Comparison of ENCODE assay signal across 1 cellular context in genomic region chr22:23716811-23717801, GRCh38.
TF ChIP-seq lines count a peak whose summit lies in the region.

No MANE protein-coding gene starts in this region.

TF ChIP-seq in HepG2, 621 proteins besides CTCF, POLR2A, EP300 and RAD21 (continued from another document and continues in another):
- TF ChIP-seq IRF1 (CRISPR knock-in tag; IDR thresholded peaks at IDR 0.05; ENCODE audit: low read depth) (no peak), THAP9 (CRISPR knock-in tag; IDR thresholded peaks at IDR 0.05; ENCODE audit: borderline replicate concordance) (peak; percentile 78; the same call in 1 of the 2 replicates), PATZ1 (CRISPR knock-in tag; IDR thresholded peaks at IDR 0.05) (peak; percentile 98), FOXK2 (IDR thresholded peaks at IDR 0.05) (no peak), ATM (IDR thresholded peaks at IDR 0.05; ENCODE audit: borderline replicate concordance) (no peak), ZNF367 (CRISPR knock-in tag; IDR thresholded peaks at IDR 0.05; ENCODE audit: borderline replicate concordance) (no peak), PLSCR1 (CRISPR knock-in tag; IDR thresholded peaks at IDR 0.05; ENCODE audit: borderline replicate concordance) (no peak), GABPB1 (CRISPR knock-in tag; IDR thresholded peaks at IDR 0.05) (peak; percentile 93), SRY (CRISPR knock-in tag; IDR thresholded peaks at IDR 0.05) (peak; percentile 82), SMARCE1 (IDR thresholded peaks at IDR 0.05; ENCODE audit: borderline replicate concordance) (no peak), MZF1 (CRISPR knock-in tag; IDR thresholded peaks at IDR 0.05; ENCODE audit: borderline replicate concordance) (no peak), NONO (IDR thresholded peaks at IDR 0.05) (no peak), NONO (CRISPR knock-in tag; conservative IDR thresholded peaks at IDR 0.05) (peak; percentile 91), IKZF4 (CRISPR knock-in tag; IDR thresholded peaks at IDR 0.05; ENCODE audit: borderline replicate concordance, low read depth, not compliant biosample characterization) (no peak), TFE3 (CRISPR knock-in tag; IDR thresholded peaks at IDR 0.05) (peak; percentile 96), ZNF431 (CRISPR knock-in tag; IDR thresholded peaks at IDR 0.05; ENCODE audit: borderline replicate concordance, low read depth) (0 out of 2 replicates have a peak, but pooled peaks have one; percentile 64), U2AF1 (optimal IDR thresholded peaks at IDR 0.05; ENCODE audit: low read depth, low read length) (peak; percentile 37), ZSCAN21 (CRISPR knock-in tag; IDR thresholded peaks at IDR 0.05; ENCODE audit: borderline replicate concordance) (peak; percentile 66; the same call in 1 of the 2 replicates), TSC22D2 (CRISPR knock-in tag; IDR thresholded peaks at IDR 0.05; ENCODE audit: borderline replicate concordance) (no peak), EHMT2 (IDR thresholded peaks at IDR 0.05; ENCODE audit: borderline replicate concordance, low read depth, low read length) (0 out of 2 replicates have a peak, but pooled peaks have one; percentile 46), ZNF563 (CRISPR knock-in tag; IDR thresholded peaks at IDR 0.05) (peak; percentile 38; the same call in 1 of the 2 replicates), ZNF546 (CRISPR knock-in tag; conservative IDR thresholded peaks at IDR 0.05) (peak; percentile 64), FOXM1 (CRISPR knock-in tag; IDR thresholded peaks at IDR 0.05) (no peak), DDIT3 (CRISPR knock-in tag; IDR thresholded peaks at IDR 0.05) (no peak), KLF12 (CRISPR knock-in tag; IDR thresholded peaks at IDR 0.05; ENCODE audit: borderline replicate concordance) (peak; percentile 86), ELF1 (CRISPR knock-in tag; IDR thresholded peaks at IDR 0.05) (peak; percentile 62), RNF219 (CRISPR knock-in tag; IDR thresholded peaks at IDR 0.05) (no peak), ZNF710 (CRISPR knock-in tag; IDR thresholded peaks at IDR 0.05; ENCODE audit: borderline replicate concordance) (peak; percentile 87; the same call in 1 of the 2 replicates), ZNF160 (CRISPR knock-in tag; IDR thresholded peaks at IDR 0.05) (peak; percentile 83; the same call in 1 of the 2 replicates), HNF4G (IDR thresholded peaks at IDR 0.05; ENCODE audit: borderline replicate concordance, low read depth, low read length) (no peak), HNF4G (CRISPR knock-in tag; IDR thresholded peaks at IDR 0.05; ENCODE audit: borderline replicate concordance, low read depth) (0 out of 2 replicates have a peak, but pooled peaks have one; percentile 10), ZNF691 (CRISPR knock-in tag; IDR thresholded peaks at IDR 0.05; ENCODE audit: borderline replicate concordance, low read depth) (no peak), ZNF768 (CRISPR knock-in tag; IDR thresholded peaks at IDR 0.05) (peak; percentile 55), CREB3 (CRISPR knock-in tag; IDR thresholded peaks at IDR 0.05) (0 out of 2 replicates have a peak, but pooled peaks have one; percentile 37), RARG (CRISPR knock-in tag; IDR thresholded peaks at IDR 0.05; ENCODE audit: low read depth) (no peak), POLR2AphosphoS5 (IDR thresholded peaks at IDR 0.05; ENCODE audit: low read depth, low read length) (peak; percentile 78), ZNF503 (CRISPR knock-in tag; IDR thresholded peaks at IDR 0.05) (peak; percentile 62; the same call in 1 of the 2 replicates), NR3C1 (CRISPR knock-in tag; IDR thresholded peaks at IDR 0.05) (no peak), ZNF790 (CRISPR knock-in tag; IDR thresholded peaks at IDR 0.05; ENCODE audit: borderline replicate concordance) (0 out of 2 replicates have a peak, but pooled peaks have one; percentile 70), CAMTA2 (CRISPR knock-in tag; IDR thresholded peaks at IDR 0.05; ENCODE audit: borderline replicate concordance) (peak; percentile 94), PHF8 (CRISPR knock-in tag; IDR thresholded peaks at IDR 0.05) (peak; percentile 92), FOXP1 (IDR thresholded peaks at IDR 0.05) (no peak), FOXP1 (CRISPR knock-in tag; IDR thresholded peaks at IDR 0.05) (0 out of 2 replicates have a peak, but pooled peaks have one; percentile 21), ISX (CRISPR knock-in tag; conservative IDR thresholded peaks at IDR 0.05) (no peak), ZNF570 (CRISPR knock-in tag; IDR thresholded peaks at IDR 0.05; ENCODE audit: borderline replicate concordance) (no peak)
